Comparison of ENCODE assay signal across 1 cellular context in the genomic region with DNA sequence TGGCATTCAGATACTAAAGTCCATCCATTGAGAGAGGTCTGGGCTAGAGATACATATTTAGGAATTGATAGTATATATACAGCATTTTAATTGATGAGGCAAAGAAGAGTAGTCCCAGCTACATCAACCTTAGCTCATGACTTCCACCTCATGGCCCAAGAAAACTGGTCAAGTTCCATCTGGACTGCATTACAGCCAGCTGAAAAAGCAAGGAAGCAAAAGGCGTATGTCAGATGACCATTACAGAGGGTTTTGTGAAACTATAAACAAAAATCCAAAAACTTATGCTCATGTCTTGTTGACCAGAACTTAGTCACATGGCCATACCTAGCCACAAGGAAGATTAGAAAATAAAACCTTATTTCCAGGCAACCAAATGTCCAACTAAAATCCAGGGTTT.
TF ChIP-seq lines count a peak whose summit lies in the region.

No MANE protein-coding gene starts in this region.

TF ChIP-seq in SK-N-SH treated with all-trans-retinoic acid at 6 μM for 48 hours, 23 proteins besides CTCF, POLR2A, EP300 and RAD21 (continued from another document):
- TF ChIP-seq ZNF565 (CRISPR knock-in tag; conservative IDR thresholded peaks at IDR 0.05; ENCODE audit: low read depth) (no peak), TOX (CRISPR knock-in tag; IDR thresholded peaks at IDR 0.05; ENCODE audit: borderline replicate concordance) (no peak), ZNF70 (CRISPR knock-in tag; IDR thresholded peaks at IDR 0.05) (no peak)
